In genomic region chr15:67066041-67067021, GRCh38 we compare ENCODE assay signal across 7 cellular contexts.
DNase-seq lines count a peak whose midpoint lies in the region; ATAC-seq lines count a peak whose summit lies in the region.

No MANE protein-coding gene starts in this region.

- H3K27me3 ChIP-seq in NT2/D1 (ENCODE audit: insufficient read depth, insufficient read length) (peaks cover 30% of the 10 kb centered on the region), layer of hippocampus (ENCODE audit: control insufficient read depth, insufficient read depth, low read length) (no peaks in the 10 kb centered on the region)

- H3K4me3 ChIP-seq in NT2/D1 (ENCODE audit: insufficient read length, low read depth): peak overlapping the region; percentile 88

- H3K27me3 Mint-ChIP-seq in stimulated activated naive CD8-positive, alpha-beta T cell treated with anti-CD3 and anti-CD28 coated beads, Interleukin-15, Interleukin-2, amounts not matched to agents 100 ng/mL and 50 ng/mL, for 24 hours: peaks cover 18% of the 10 kb centered on the region

- H3K9ac ChIP-seq in NT2/D1 (ENCODE audit: insufficient read length, low read depth): peak overlapping the region; percentile 98

- no peaks in the 10 kb centered on the region for H3K9me3 ChIP-seq in NT2/D1 (ENCODE audit: insufficient read depth, low read length)

- H3K36me3 ChIP-seq in NT2/D1 (ENCODE audit: insufficient read depth, insufficient read length, low read length): peaks cover 11% of the 10 kb centered on the region

- H3K27ac Mint-ChIP-seq in stimulated activated naive CD8-positive, alpha-beta T cell treated with anti-CD3 and anti-CD28 coated beads, Interleukin-15, Interleukin-2, amounts not matched to agents 100 ng/mL and 50 ng/mL, for 24 hours: peak overlapping the region; percentile 91

- H3K27ac ChIP-seq in layer of hippocampus (ENCODE audit: low read depth, low read length): peak overlapping the region; percentile 69

- H3K9me3 Mint-ChIP-seq in stimulated activated naive CD8-positive, alpha-beta T cell treated with anti-CD3 and anti-CD28 coated beads, Interleukin-15, Interleukin-2, amounts not matched to agents 100 ng/mL and 50 ng/mL, for 24 hours: no peaks in the 10 kb centered on the region

- peak overlapping the region; percentile 93 for H3K4me3 Mint-ChIP-seq in stimulated activated naive CD8-positive, alpha-beta T cell treated with anti-CD3 and anti-CD28 coated beads, Interleukin-15, Interleukin-2, amounts not matched to agents 100 ng/mL and 50 ng/mL, for 24 hours

- peaks cover 5% of the 10 kb centered on the region for H3K4me1 ChIP-seq in NT2/D1 (ENCODE audit: insufficient read depth, insufficient read length)

- ATAC-seq in GM21526 (IDR thresholded peaks at IDR 0.05; ENCODE audit: low FRiP score, unreplicated experiment): peak; percentile 17

- H3K36me3 Mint-ChIP-seq in stimulated activated naive CD8-positive, alpha-beta T cell treated with anti-CD3 and anti-CD28 coated beads, Interleukin-15, Interleukin-2, amounts not matched to agents 100 ng/mL and 50 ng/mL, for 24 hours (ENCODE audit: low read depth): peaks cover 6% of the 10 kb centered on the region

- H3K4me1 Mint-ChIP-seq in stimulated activated naive CD8-positive, alpha-beta T cell treated with anti-CD3 and anti-CD28 coated beads, Interleukin-15, Interleukin-2, amounts not matched to agents 100 ng/mL and 50 ng/mL, for 24 hours (ENCODE audit: low read depth): peaks cover 63% of the 10 kb centered on the region

- DNase-seq in NT2/D1 (ENCODE audit: low read depth, low spot score): no peak
- peak; percentile 67 for DNase-seq in astrocyte of the hippocampus (ENCODE audit: low read depth, low spot score)
- no peak for DNase-seq in NCI-H446 treated with DMSO at 0.1 percent for 48 hours (lab: John Stamatoyannopoulos, UW)
- DNase-seq in GOT3 (lab: John Stamatoyannopoulos, UW): no peak
